ENCODE assay signal across 18 cellular contexts in genomic region chr1:232562855-232563510, GRCh38.
DNase-seq lines count a peak whose midpoint lies in the region; ATAC-seq and TF ChIP-seq lines count a peak whose summit lies in the region.
"Had no signal": no experiment of that assay in that cellular context is flagged by ENCODE, and none has a peak within 500 bp of the region (broad histone marks: within the 10 kb centered on the region; RNA-seq: fewer than 3 reads in every experiment).

No MANE protein-coding gene starts in this region.

- no peak overlapping the region for H3K4me3 ChIP-seq in heart left ventricle
- no peak overlapping the region for H3K4me3 ChIP-seq in left ventricle myocardium inferior
- H3K4me3 ChIP-seq: K562, SJCRH30 had no signal

- H3K27me3 ChIP-seq in heart left ventricle (no peaks in the 10 kb centered on the region), left ventricle myocardium inferior (ENCODE audit: low read depth) (no peaks in the 10 kb centered on the region)
- H3K27me3 ChIP-seq: SJCRH30 had no signal

- in situ Hi-C loops in SK-MEL-5 (cut with HindIII; ENCODE audit: low pct_unique_long_range_greater_than_20kb, low sequenced_read_pairs): no loop called here

- ATAC-seq in heart left ventricle: peak; percentile 40 to 61 (median 59)
- ATAC-seq: HCT116, K562 had no signal

- WGBS in heart left ventricle, 4 donors: 72 to 93% (median 90%) methylated on average over 3 of the region's 3 CpGs

- no peaks in the 10 kb centered on the region for H3K36me3 ChIP-seq in heart left ventricle
- H3K36me3 ChIP-seq in left ventricle myocardium inferior: no peaks in the 10 kb centered on the region
- H3K36me3 ChIP-seq: SJCRH30 had no signal

- no peak for TF ChIP-seq POLR2A in heart left ventricle (IDR thresholded peaks at IDR 0.05)

- H3K9me3 ChIP-seq in heart left ventricle (no peaks in the 10 kb centered on the region), left ventricle myocardium inferior (replicated peaks) (no peaks in the 10 kb centered on the region)
- H3K9me3 ChIP-seq: SJCRH30 had no signal

- TF ChIP-seq CTCF in heart left ventricle (IDR thresholded peaks at IDR 0.05) (no peak), left ventricle myocardium inferior (IDR thresholded peaks at IDR 0.05; ENCODE audit: borderline replicate concordance) (no peak)

- H3K4me1 ChIP-seq in heart left ventricle (peaks cover 6 to 86% (median 40%) of the 10 kb centered on the region in 12 donors), left ventricle myocardium inferior (peaks cover 79% of the 10 kb centered on the region)

- intact Hi-C loops in heart left ventricle (cut with DNase I): loop anchor here in 1 of 10 donors (5.0 kb wide), 1 partner anchor 46 kb away; no protein-coding TSS in a partner anchor
- intact Hi-C loops in left ventricle myocardium inferior (cut with micrococcal nuclease): loop anchor here (10.0 kb wide), 1 partner anchor 62 kb away; no protein-coding TSS in a partner anchor

- H3K27ac ChIP-seq in heart left ventricle (peak overlapping the region in 1 of 12 donors; percentile 6), left ventricle myocardium inferior (replicated peaks) (no peak overlapping the region)
- H3K27ac ChIP-seq: SJCRH30 had no signal

- DNase-seq in heart left ventricle: no peak
- DNase-seq in left ventricle myocardium inferior: no peak
- peak; percentile 35 for DNase-seq in SK-MEL-5 (ENCODE audit: low read depth, low spot score)
- DNase-seq in myocyte (ENCODE audit: low read depth): peak; percentile 26
- no peak for DNase-seq in activated T-cell treated with anti-CD3 and anti-CD28 coated beads for 4 hours
- DNase-seq in effector CD4-positive, alpha-beta T cell: no peak
- no peak for DNase-seq in activated CD8-positive, alpha-beta memory T cell treated with anti-CD3 and anti-CD28 coated beads, Interleukin-2, amount 50 U/mL, for 48 hours
- DNase-seq: CD4-positive, CD25-positive, alpha-beta regulatory T cell; DMS53; NCI-H1417 treated with DMSO at 0.1 percent for 48 hours; NCI-H1930; NCI-H345; NCI-H526; NK-92 treated with Interleukin-12 subunit alpha and Interleukin-12 subunit beta, amount 100 ng/mL, for 24 hours; OCI-M1; SJCRH30 had no signal

Comparison
In these comparisons a context has a peak if more than half of its experiments do, and no peak if none do; other contexts are left out.
1. DNase-seq: peak in SK-MEL-5 (single experiment) and myocyte (single experiment); none in heart left ventricle (0 of 5), left ventricle myocardium inferior (single experiment), activated T-cell treated with anti-CD3 and anti-CD28 coated beads for 4 hours (single experiment), effector CD4-positive, alpha-beta T cell (single experiment) and activated CD8-positive, alpha-beta memory T cell treated with anti-CD3 and anti-CD28 coated beads, Interleukin-2, amount 50 U/mL, for 48 hours (single experiment).